ENCODE assay signal across 8 cellular contexts in genomic region chr6:57316581-57317059, GRCh38. TPM values are rescaled to one million over a fixed set of nuclear protein-coding genes. Genes with fewer than 3 reads are reported as not detected.
A peak's percentile ranks its signal among the peaks of the same experiment; 100 is the strongest.
DNase-seq lines count a peak whose midpoint lies in the region; ATAC-seq and TF ChIP-seq lines count a peak whose summit lies in the region.

No MANE protein-coding gene starts in this region.

- peak; percentile 76 for TF ChIP-seq CTCF in fibroblast of mammary gland (conservative IDR thresholded peaks at IDR 0.05; ENCODE audit: control insufficient read depth, insufficient read depth, low read depth, low read length)
- peak; percentile 94 for TF ChIP-seq CTCF in natural killer cell (IDR thresholded peaks at IDR 0.05)

- H3K4me1 Mint-ChIP-seq in IgD-negative memory B cell, result peaks cover 14 to 23% (median 22%) of the 10 kb centered on the region in 3 donors
- H3K4me1 Mint-ChIP-seq in activated T-cell treated with anti-CD3 and anti-CD28 coated beads, Interleukin-2, amount 50 U/mL, for 72 hours (ENCODE audit: low read depth), result peaks cover 45% of the 10 kb centered on the region
- H3K4me1 Mint-ChIP-seq in natural killer cell, result peaks cover 27 to 39% of the 10 kb centered on the region in 2 donors

- H3K27me3 Mint-ChIP-seq in IgD-negative memory B cell (no peaks in the 10 kb centered on the region), natural killer cell (ENCODE audit: low read depth in 2 of 2) (peaks cover 0 to 16% of the 10 kb centered on the region in 2 donors)
- H3K27me3 Mint-ChIP-seq in activated T-cell treated with anti-CD3 and anti-CD28 coated beads, Interleukin-2, amount 50 U/mL, for 72 hours (ENCODE audit: low read depth), result peaks cover 7% of the 10 kb centered on the region

- DNase-seq in DMS53 treated with DMSO at 0.1 percent for 48 hours (lab: John Stamatoyannopoulos, UW; ENCODE audit: unreplicated experiment), result peak; percentile 93
- peak; percentile 80 to 81 for DNase-seq in activated T-cell treated with anti-CD3 and anti-CD28 coated beads, Interleukin-2, amount 50 U/mL, for 72 hours
- DNase-seq in fibroblast of mammary gland (ENCODE audit: low read depth), result peak; percentile 95
- peak; percentile 70 for DNase-seq in natural killer cell
- DNase-seq in stimulated activated naive CD4-positive, alpha-beta T cell treated with Interleukin-2 at 50 U/mL for 16 hours (lab: John Stamatoyannopoulos, UW), result peak; percentile 75

- intact Hi-C loops in natural killer cell (cut with micrococcal nuclease), result loop anchor here (1.0 to 5.0 kb wide), 4 partner anchors 48 to 679 kb away; partner anchors contain the start of gene BAG2

- H3K4me3 ChIP-seq in fibroblast of mammary gland (ENCODE audit: control insufficient read depth, low read depth, low read length), result peak overlapping the region; percentile 85

- ATAC-seq in GM21529 (IDR thresholded peaks at IDR 0.05; ENCODE audit: unreplicated experiment), result peak; percentile 90
- peak; percentile 91 for ATAC-seq in activated T-cell treated with anti-CD3 and anti-CD28 coated beads, Interleukin-2, amount 50 U/mL, for 72 hours (replicated peaks in 1 of 2)
- ATAC-seq in natural killer cell, result peak; percentile 84 to 92 (median 86)

- H3K36me3 Mint-ChIP-seq in IgD-negative memory B cell (peaks cover 13% of the 10 kb centered on the region), natural killer cell (no peaks in the 10 kb centered on the region)
- H3K36me3 Mint-ChIP-seq in activated T-cell treated with anti-CD3 and anti-CD28 coated beads, Interleukin-2, amount 50 U/mL, for 72 hours (ENCODE audit: insufficient read depth in 2 of 2), result peaks cover 21 to 29% of the 10 kb centered on the region in 2 donors

- H3K27ac Mint-ChIP-seq in IgD-negative memory B cell, result peak overlapping the region; percentile 61 to 98 (median 93)
- H3K27ac Mint-ChIP-seq in activated T-cell treated with anti-CD3 and anti-CD28 coated beads, Interleukin-2, amount 50 U/mL, for 72 hours, result peak overlapping the region; percentile 92
- peak overlapping the region; percentile 88 to 94 for H3K27ac Mint-ChIP-seq in natural killer cell

- no peaks in the 10 kb centered on the region for H3K9me3 Mint-ChIP-seq in IgD-negative memory B cell
- peaks cover 4% of the 10 kb centered on the region in 2 donors for H3K9me3 Mint-ChIP-seq in activated T-cell treated with anti-CD3 and anti-CD28 coated beads, Interleukin-2, amount 50 U/mL, for 72 hours
- H3K9me3 Mint-ChIP-seq in natural killer cell, result no peaks in the 10 kb centered on the region

- H3K4me3 Mint-ChIP-seq in IgD-negative memory B cell (peak overlapping the region; percentile 92 to 100 (median 100)), natural killer cell (peak overlapping the region; percentile 97)
- H3K4me3 Mint-ChIP-seq in activated T-cell treated with anti-CD3 and anti-CD28 coated beads, Interleukin-2, amount 50 U/mL, for 72 hours, result peak overlapping the region; percentile 92 to 96

TF ChIP-seq in PFSK-1, 5 proteins besides CTCF, POLR2A, EP300 and RAD21:
- TF ChIP-seq POLR2AphosphoS5 (IDR thresholded peaks at IDR 0.05; ENCODE audit: low read depth, low read length) (peak; percentile 23; the same call in 1 of the 2 replicates), SIN3A (IDR thresholded peaks at IDR 0.05; ENCODE audit: borderline replicate concordance, insufficient read depth, low read length) (0 out of 2 replicates have a peak, but pooled peaks have one; percentile 67), FOXP2 (optimal IDR thresholded peaks at IDR 0.05; ENCODE audit: borderline replicate concordance, extremely low read depth, extremely low read length, insufficient read depth) (no peak), TAF1 (IDR thresholded peaks at IDR 0.05; ENCODE audit: borderline replicate concordance, insufficient read depth, low read length) (no peak), REST (IDR thresholded peaks at IDR 0.05; ENCODE audit: insufficient read depth in 1 of 2, low read depth in 2 of 2, low read length in 2 of 2) (peak in 1 of 2 experiments; percentile 33; a peak in 1 of 4 replicates)

RNA-seq across cellular contexts. Expression of gene PRIM2, which starts 0.8 kb away (rescaled TPM):
- polyA plus RNA-seq in IgD-negative memory B cell, result 9.1 TPM
- polyA plus RNA-seq in PFSK-1 (2012; ENCODE audit: insufficient read length, low read depth), result 4.6 TPM
- 10 to 100 TPM; 27.2 to 33.6 TPM for total RNA-seq in activated T-cell treated with anti-CD3 and anti-CD28 coated beads, Interleukin-2, amount 50 U/mL, for 72 hours
- total RNA-seq in natural killer cell, result 10 to 100 TPM; 16.0 to 27.5 (median 18.3) TPM

Comparison
In these comparisons a context has a peak if more than half of its experiments do, and no peak if none do; other contexts are left out.
1. Peak in every context shown above with its lines: DNase-seq, ATAC-seq and H3K4me3 ChIP-seq.